1 cellular context compared by ENCODE assay signal in the genomic region with DNA sequence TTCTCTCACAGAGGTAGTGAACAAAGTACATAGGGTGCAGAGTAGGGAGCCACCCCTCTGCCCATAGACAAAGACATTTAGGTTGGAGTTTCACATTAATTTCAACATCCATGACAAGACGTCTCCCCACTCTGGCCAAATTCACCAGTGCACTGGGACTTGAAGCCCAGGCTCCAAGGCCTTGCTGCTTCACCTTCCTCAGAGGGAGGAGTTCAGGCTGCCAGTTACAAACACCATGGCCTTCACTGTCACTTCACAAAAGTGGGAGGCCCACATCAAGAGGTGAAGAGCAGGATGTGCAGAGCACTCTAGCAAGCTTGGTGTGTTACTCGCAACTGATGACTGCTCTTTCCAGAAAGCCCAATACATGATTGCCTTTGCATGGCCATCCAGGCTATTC.
TF ChIP-seq lines count a peak whose summit lies in the region.

No MANE protein-coding gene starts in this region.

TF ChIP-seq in K562, 482 proteins besides CTCF, POLR2A, EP300 and RAD21 (continued from another document):
- TF ChIP-seq ZNF165 (CRISPR knock-in tag; IDR thresholded peaks at IDR 0.05; ENCODE audit: borderline replicate concordance) (no peak), NFXL1 (CRISPR knock-in tag; IDR thresholded peaks at IDR 0.05) (no peak), TARDBP (IDR thresholded peaks at IDR 0.05) (no peak), BDP1 (IDR thresholded peaks at IDR 0.05; ENCODE audit: insufficient read depth, insufficient read length) (no peak), NCOA1 (IDR thresholded peaks at IDR 0.05; ENCODE audit: low read depth) (no peak), MAFG (tag; conservative IDR thresholded peaks at IDR 0.05) (no peak), GABPA (tag; conservative IDR thresholded peaks at IDR 0.05; ENCODE audit: low read depth) (no peak), NFIX (CRISPR knock-in tag; IDR thresholded peaks at IDR 0.05; ENCODE audit: low read depth) (no peak), JUND (IDR thresholded peaks at IDR 0.05; ENCODE audit: borderline replicate concordance, low read depth, low read length) (no peak), JUND (tag; IDR thresholded peaks at IDR 0.05; ENCODE audit: borderline replicate concordance, low read depth, low read length) (no peak), ZNF561 (CRISPR knock-in tag; conservative IDR thresholded peaks at IDR 0.05) (no peak)
- TF ChIP-seq, protein P1, sequence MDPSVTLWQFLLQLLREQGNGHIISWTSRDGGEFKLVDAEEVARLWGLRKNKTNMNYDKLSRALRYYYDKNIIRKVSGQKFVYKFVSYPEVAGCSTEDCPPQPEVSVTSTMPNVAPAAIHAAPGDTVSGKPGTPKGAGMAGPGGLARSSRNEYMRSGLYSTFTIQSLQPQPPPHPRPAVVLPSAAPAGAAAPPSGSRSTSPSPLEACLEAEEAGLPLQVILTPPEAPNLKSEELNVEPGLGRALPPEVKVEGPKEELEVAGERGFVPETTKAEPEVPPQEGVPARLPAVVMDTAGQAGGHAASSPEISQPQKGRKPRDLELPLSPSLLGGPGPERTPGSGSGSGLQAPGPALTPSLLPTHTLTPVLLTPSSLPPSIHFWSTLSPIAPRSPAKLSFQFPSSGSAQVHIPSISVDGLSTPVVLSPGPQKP (CRISPR knock-in tag; IDR thresholded peaks at IDR 0.05) = no peak
- TF ChIP-seq, protein P2, sequence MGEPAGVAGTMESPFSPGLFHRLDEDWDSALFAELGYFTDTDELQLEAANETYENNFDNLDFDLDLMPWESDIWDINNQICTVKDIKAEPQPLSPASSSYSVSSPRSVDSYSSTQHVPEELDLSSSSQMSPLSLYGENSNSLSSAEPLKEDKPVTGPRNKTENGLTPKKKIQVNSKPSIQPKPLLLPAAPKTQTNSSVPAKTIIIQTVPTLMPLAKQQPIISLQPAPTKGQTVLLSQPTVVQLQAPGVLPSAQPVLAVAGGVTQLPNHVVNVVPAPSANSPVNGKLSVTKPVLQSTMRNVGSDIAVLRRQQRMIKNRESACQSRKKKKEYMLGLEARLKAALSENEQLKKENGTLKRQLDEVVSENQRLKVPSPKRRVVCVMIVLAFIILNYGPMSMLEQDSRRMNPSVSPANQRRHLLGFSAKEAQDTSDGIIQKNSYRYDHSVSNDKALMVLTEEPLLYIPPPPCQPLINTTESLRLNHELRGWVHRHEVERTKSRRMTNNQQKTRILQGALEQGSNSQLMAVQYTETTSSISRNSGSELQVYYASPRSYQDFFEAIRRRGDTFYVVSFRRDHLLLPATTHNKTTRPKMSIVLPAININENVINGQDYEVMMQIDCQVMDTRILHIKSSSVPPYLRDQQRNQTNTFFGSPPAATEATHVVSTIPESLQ (CRISPR knock-in tag; IDR thresholded peaks at IDR 0.05) = no peak
- TF ChIP-seq, protein P3, sequence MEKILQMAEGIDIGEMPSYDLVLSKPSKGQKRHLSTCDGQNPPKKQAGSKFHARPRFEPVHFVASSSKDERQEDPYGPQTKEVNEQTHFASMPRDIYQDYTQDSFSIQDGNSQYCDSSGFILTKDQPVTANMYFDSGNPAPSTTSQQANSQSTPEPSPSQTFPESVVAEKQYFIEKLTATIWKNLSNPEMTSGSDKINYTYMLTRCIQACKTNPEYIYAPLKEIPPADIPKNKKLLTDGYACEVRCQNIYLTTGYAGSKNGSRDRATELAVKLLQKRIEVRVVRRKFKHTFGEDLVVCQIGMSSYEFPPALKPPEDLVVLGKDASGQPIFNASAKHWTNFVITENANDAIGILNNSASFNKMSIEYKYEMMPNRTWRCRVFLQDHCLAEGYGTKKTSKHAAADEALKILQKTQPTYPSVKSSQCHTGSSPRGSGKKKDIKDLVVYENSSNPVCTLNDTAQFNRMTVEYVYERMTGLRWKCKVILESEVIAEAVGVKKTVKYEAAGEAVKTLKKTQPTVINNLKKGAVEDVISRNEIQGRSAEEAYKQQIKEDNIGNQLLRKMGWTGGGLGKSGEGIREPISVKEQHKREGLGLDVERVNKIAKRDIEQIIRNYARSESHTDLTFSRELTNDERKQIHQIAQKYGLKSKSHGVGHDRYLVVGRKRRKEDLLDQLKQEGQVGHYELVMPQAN (IDR thresholded peaks at IDR 0.05; ENCODE audit: borderline replicate concordance) = no peak
TF ChIP-seq in K562: peak in this region for 0.
